25 cellular contexts compared by ENCODE assay signal in the genomic region with DNA sequence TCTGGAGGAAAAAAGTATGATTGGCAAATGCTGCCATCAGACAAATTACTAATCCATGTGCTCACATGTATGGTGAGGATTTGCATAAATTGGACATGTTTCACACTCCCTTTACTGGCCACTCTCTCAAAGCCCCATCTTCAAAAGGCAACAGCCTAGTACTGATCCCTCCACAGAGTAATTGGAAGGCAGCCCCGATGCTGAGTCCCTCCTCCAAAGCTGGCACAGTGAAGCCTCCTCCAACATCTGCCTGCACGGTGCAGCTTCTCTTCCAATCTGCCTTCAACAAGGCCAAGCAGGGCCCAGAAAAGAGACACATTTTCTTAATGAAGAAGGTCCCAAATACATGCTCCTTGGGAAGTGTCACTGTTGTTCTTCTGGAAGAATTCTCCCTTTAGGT.
"Had no signal": no experiment of that assay in that cellular context is flagged by ENCODE, and none has a peak within 500 bp of the region (broad histone marks: within the 10 kb centered on the region; RNA-seq: fewer than 3 reads in every experiment).

No MANE protein-coding gene starts in this region.

- H3K27me3 ChIP-seq: neural progenitor cell, ovary, right lobe of liver, testis, transverse colon, upper lobe of right lung, uterus had no signal

- H3K4me1 ChIP-seq: neural progenitor cell, parathyroid adenoma, psoas muscle, right lobe of liver, sigmoid colon, suprapubic skin, testis, tibial artery, transverse colon, upper lobe of right lung, uterus had no signal

- H3K36me3 ChIP-seq: neural progenitor cell, ovary, right lobe of liver, sigmoid colon, suprapubic skin, tibial artery, transverse colon, upper lobe of right lung, uterus had no signal

- ATAC-seq: natural killer cell; psoas muscle; right cardiac atrium; right lobe of liver; stimulated activated memory B cell treated with anti-CD40 and anti-IgM and Interleukin-4, amounts not matched to agents 10 μg/mL and 1 μg/mL and 100 μg/mL, for 72 hours; stimulated activated naive CD8-positive, alpha-beta T cell treated with anti-CD3 and anti-CD28 coated beads, Interleukin-15, amount 100 ng/mL, for 72 hours; stimulated activated naive CD8-positive, alpha-beta T cell treated with anti-CD3 and anti-CD28 coated beads, Interleukin-15, Interleukin-2, amounts not matched to agents 100 U/mL and 50 U/mL, for 24 hours; upper lobe of right lung had no signal

- DNase-seq: natural killer cell; occipital lobe; ovary; psoas muscle; right cardiac atrium; right lobe of liver; sigmoid colon; small intestine; stimulated activated CD4-positive, alpha-beta T cell treated with anti-CD3 and anti-CD28 coated beads, Interleukin-15, amount 100 ng/mL, for 24 hours; stimulated activated CD4-positive, alpha-beta T cell treated with anti-CD3 and anti-CD28 coated beads, Interleukin-4, amount 100 ng/mL, for 1 hour; stimulated activated CD4-positive, alpha-beta T cell treated with anti-CD3 and anti-CD28 coated beads, Interleukin-4, amount 100 ng/mL, for 4 hours; stimulated activated CD8-positive, alpha-beta memory T cell treated with anti-CD3 and anti-CD28 coated beads, Interleukin-4, amount 100 ng/mL, for 48 hours; stimulated activated naive CD4-positive, alpha-beta T cell; stimulated activated naive CD8-positive, alpha-beta T cell treated with anti-CD3 and anti-CD28 coated beads, Interleukin-15, amount 100 ng/mL, for 72 hours; stimulated activated naive CD8-positive, alpha-beta T cell treated with anti-CD3 and anti-CD28 coated beads, Interleukin-15, Interleukin-2, amounts not matched to agents 100 U/mL and 50 U/mL, for 24 hours; substantia nigra; testis; tibial artery; transverse colon; upper lobe of right lung; uterus had no signal

- H3K9me3 ChIP-seq: ovary, psoas muscle, right lobe of liver, sigmoid colon, suprapubic skin, testis, tibial artery, transverse colon, upper lobe of right lung, uterus had no signal

- H3K4me3 ChIP-seq: neural progenitor cell, ovary, psoas muscle, right lobe of liver, sigmoid colon, suprapubic skin, testis, tibial artery, transverse colon, upper lobe of right lung, uterus had no signal

- H3K27ac ChIP-seq: neural progenitor cell, ovary, parathyroid adenoma, psoas muscle, right lobe of liver, sigmoid colon, suprapubic skin, testis, tibial artery, transverse colon, upper lobe of right lung, uterus had no signal
